Comparison of ENCODE assay signal across 22 cellular contexts in genomic region chr16:10806698-10807097, GRCh38. TPM values are rescaled to one million over a fixed set of nuclear protein-coding genes. Genes with fewer than 3 reads are reported as not detected.
DNase-seq lines count a peak whose midpoint lies in the region; ATAC-seq, FAIRE-seq and TF ChIP-seq lines count a peak whose summit lies in the region.
"Had no signal": no experiment of that assay in that cellular context is flagged by ENCODE, and none has a peak within 500 bp of the region (broad histone marks: within the 10 kb centered on the region; RNA-seq: fewer than 3 reads in every experiment).

No MANE protein-coding gene starts in this region.

- ATAC-seq in GM12878: peak; percentile 37
- peak; percentile 82 for ATAC-seq in stimulated activated memory B cell treated with anti-CD40 and anti-IgM and Interleukin-4, amounts not matched to agents 10 μg/mL and 1 μg/mL and 100 μg/mL, for 72 hours
- ATAC-seq in GM18502 (IDR thresholded peaks at IDR 0.05; ENCODE audit: poor library complexity, unreplicated experiment): no peak
- ATAC-seq: GM23338, T-helper 17 cell had no signal

- no peak for TF ChIP-seq EP300 in GM12878 (IDR thresholded peaks at IDR 0.05; ENCODE audit: borderline replicate concordance in 1 of 2, control insufficient read depth in 1 of 2, low read depth in 2 of 2, low read length in 2 of 2)

- H3K9me3 ChIP-seq in Karpas-422 (ENCODE audit: low read length) (no peaks in the 10 kb centered on the region), GM12878 (replicated peaks; ENCODE audit: control insufficient read depth, insufficient read depth, low read length) (peaks cover 6% of the 10 kb centered on the region)

- H3K27me3 Mint-ChIP-seq in stimulated activated memory B cell treated with anti-CD40 and anti-IgM and Interleukin-4, amounts not matched to agents 10 μg/mL and 1 μg/mL and 100 μg/mL, for 72 hours: no peaks in the 10 kb centered on the region
- peaks cover 25% of the 10 kb centered on the region for H3K27me3 Mint-ChIP-seq in T-helper 2 cell treated with Interferon-gamma antibody and Interleukin-4, amounts not matched to agents 5 μg/mL and 100 μg/mL, for 36 hours (ENCODE audit: low read depth)

- no peaks in the 10 kb centered on the region for H3K36me3 Mint-ChIP-seq in stimulated activated memory B cell treated with anti-CD40 and anti-IgM and Interleukin-4, amounts not matched to agents 10 μg/mL and 1 μg/mL and 100 μg/mL, for 72 hours
- no peaks in the 10 kb centered on the region for H3K36me3 Mint-ChIP-seq in T-helper 2 cell treated with Interferon-gamma antibody and Interleukin-4, amounts not matched to agents 5 μg/mL and 100 μg/mL, for 36 hours (ENCODE audit: low read depth)

- H2AFZ ChIP-seq in Karpas-422 (ENCODE audit: low read length): no peak overlapping the region
- no peak overlapping the region for H2AFZ ChIP-seq in GM12878 (ENCODE audit: control insufficient read depth, low read depth, low read length)
- H2AFZ ChIP-seq: GM23338 had no signal

- no peak for TF ChIP-seq CTCF in GM12878 (IDR thresholded peaks at IDR 0.05 in 2 of 3, conservative IDR thresholded peaks at IDR 0.05 in 1 of 3; ENCODE audit: control insufficient read depth in 2 of 3, extremely low read depth in 1 of 3, insufficient read depth in 1 of 3, low read depth in 3 of 3, low read length in 3 of 3)

- in situ Hi-C loops in GM12878 (cut with MboI): no loop called here

- H3K27ac Mint-ChIP-seq in stimulated activated memory B cell treated with anti-CD40 and anti-IgM and Interleukin-4, amounts not matched to agents 10 μg/mL and 1 μg/mL and 100 μg/mL, for 72 hours: peak overlapping the region; percentile 89
- H3K27ac Mint-ChIP-seq in T-helper 2 cell treated with Interferon-gamma antibody and Interleukin-4, amounts not matched to agents 5 μg/mL and 100 μg/mL, for 36 hours: no peak overlapping the region
- H3K27ac Mint-ChIP-seq: CD8-positive, alpha-beta memory T cell; GM23338; T-helper 17 cell had no signal

- intact Hi-C loops in GM12878 (cut with micrococcal nuclease; ENCODE audit: unreplicated experiment): no loop called here

- TF ChIP-seq RAD21 in GM12878 (IDR thresholded peaks at IDR 0.05; ENCODE audit: insufficient read depth, low read depth, low read length): no peak

- peaks cover 76% of the 10 kb centered on the region for H3K4me1 Mint-ChIP-seq in stimulated activated memory B cell treated with anti-CD40 and anti-IgM and Interleukin-4, amounts not matched to agents 10 μg/mL and 1 μg/mL and 100 μg/mL, for 72 hours
- peaks cover 5% of the 10 kb centered on the region for H3K4me1 Mint-ChIP-seq in T-helper 2 cell treated with Interferon-gamma antibody and Interleukin-4, amounts not matched to agents 5 μg/mL and 100 μg/mL, for 36 hours (ENCODE audit: low read depth)
- H3K4me1 Mint-ChIP-seq: GM23338, T-helper 17 cell had no signal

- peaks cover 23% of the 10 kb centered on the region for H3K4me1 ChIP-seq in Karpas-422 (ENCODE audit: low read length)
- peaks cover 59% of the 10 kb centered on the region for H3K4me1 ChIP-seq in GM12878 (ENCODE audit: control insufficient read depth, insufficient read depth, low read length)

- no peak for FAIRE-seq in GM12878 (lab: Jason Lieb, UNC)
- FAIRE-seq: D721Med, GM18507 had no signal

- H3K79me2 ChIP-seq in Karpas-422 (ENCODE audit: low read length) (no peaks in the 10 kb centered on the region), GM12878 (ENCODE audit: control insufficient read depth, insufficient read depth, low read length) (no peaks in the 10 kb centered on the region)

- DNase-seq in Karpas-422 (no peak), NOMO-1 treated with DMSO at 0.1 percent for 48 hours (lab: John Stamatoyannopoulos, UW; ENCODE audit: unreplicated experiment) (peak; percentile 96), GM12878 (ENCODE audit: low read depth, low spot score) (no peak), NCI-H2196 treated with DMSO at 0.1 percent for 48 hours (lab: John Stamatoyannopoulos, UW; ENCODE audit: unreplicated experiment) (no peak)
- DNase-seq in T-helper 2 cell treated with Interferon-gamma antibody and Interleukin-4, amounts not matched to agents 5 μg/mL and 100 μg/mL, for 36 hours (ENCODE audit: low spot score): no peak
- DNase-seq in activated CD4-positive, CD25-positive, alpha-beta regulatory T cell (lab: John Stamatoyannopoulos, UW): no peak
- DNase-seq: CD8-positive, alpha-beta memory T cell; DMS79 treated with DMSO at 0.1 percent for 48 hours; KBM-7; NCI-H1105 treated with DMSO at 0.1 percent for 48 hours; NCI-H187; NCI-H2171; NCI-H446 treated with DMSO at 0.1 percent for 48 hours; NK-92 treated with Interleukin-12 subunit alpha and Interleukin-12 subunit beta, amount 100 ng/mL, for 24 hours; SHP77 treated with DMSO at 0.1 percent for 48 hours; T-helper 17 cell had no signal

- H4K20me1 ChIP-seq in Karpas-422 (ENCODE audit: insufficient read depth, low read depth, low read length) (no peaks in the 10 kb centered on the region), GM12878 (ENCODE audit: control insufficient read depth, insufficient read depth) (no peaks in the 10 kb centered on the region)

- RAD21 ChIA-PET in GM12878 (lab: Charles Lee; ENCODE audit: unreplicated experiment): interaction anchor here (0.9 to 1.9 kb wide), 11 partner anchors 11 to 112 kb away, joined by 3 to 9 read pairs (median 3); partner anchors contain the start of gene CIITA

- H3K9ac ChIP-seq in Karpas-422 (ENCODE audit: low read length): no peak overlapping the region
- H3K9ac ChIP-seq in GM12878 (ENCODE audit: control insufficient read depth, insufficient read depth, low read length): no peak overlapping the region

- CTCF ChIA-PET in GM12878 (lab: Yijun Ruan, JAX): interaction anchor here (0.6 to 1.9 kb wide), 9 partner anchors 15 to 143 kb away, joined by 3 to 6 read pairs (median 4); partner anchors contain the start of gene CIITA

- H3K4me3 ChIP-seq in Karpas-422 (ENCODE audit: low read length): no peak overlapping the region
- H3K4me3 ChIP-seq in GM12878: no peak overlapping the region
- H3K4me3 ChIP-seq: GM23338 had no signal

- H3K36me3 ChIP-seq in Karpas-422 (ENCODE audit: insufficient read depth, low read length) (no peaks in the 10 kb centered on the region), GM12878 (ENCODE audit: control insufficient read depth in 2 of 2, insufficient read depth in 2 of 2, low read length in 1 of 2) (peaks cover 0 to 2% of the 10 kb centered on the region in 2 experiments; a peak in 1 of 4 replicates)

- POLR2A ChIA-PET in GM12878 (lab: Charles Lee): interaction anchor here (0.7 to 1.6 kb wide), 7 partner anchors 10 to 86 kb away, joined by 3 to 7 read pairs (median 4); no protein-coding TSS in a partner anchor

- no TSS peak for BruUV-seq in GM12878 (replicated peaks; lab: Mats Ljungman, UMichigan)

- SMC1A ChIA-PET in GM12878 (lab: Charles Lee; ENCODE audit: uncharacterized antibody, unreplicated experiment): interaction anchor here (0.7 to 4.8 kb wide), 19 partner anchors 10 to 143 kb away, joined by 3 to 23 read pairs (median 4); partner anchors contain the start of gene CIITA

- WGBS in GM12878 (ENCODE audit: insufficient coverage, insufficient replicate concordance, low lambda C conversion rate, missing lambda C conversion rate): 55% methylated on average over 6 of the region's 6 CpGs

- no peak for TF ChIP-seq POLR2A in GM12878 (IDR thresholded peaks at IDR 0.05; ENCODE audit: low read depth, low read length)

- no peaks in the 10 kb centered on the region for H3K9me3 Mint-ChIP-seq in stimulated activated memory B cell treated with anti-CD40 and anti-IgM and Interleukin-4, amounts not matched to agents 10 μg/mL and 1 μg/mL and 100 μg/mL, for 72 hours
- H3K9me3 Mint-ChIP-seq in T-helper 2 cell treated with Interferon-gamma antibody and Interleukin-4, amounts not matched to agents 5 μg/mL and 100 μg/mL, for 36 hours: no peaks in the 10 kb centered on the region
- H3K9me3 Mint-ChIP-seq: CD8-positive, alpha-beta memory T cell; GM23338 had no signal

- H3K27ac ChIP-seq in Karpas-422 (ENCODE audit: low read length) (no peak overlapping the region), GM12878 (ENCODE audit: control insufficient read depth, insufficient read depth) (0 out of 2 replicates have a peak overlapping the region, but pooled peaks have one; percentile 2)

- peak overlapping the region; percentile 60 for H3K4me3 Mint-ChIP-seq in stimulated activated memory B cell treated with anti-CD40 and anti-IgM and Interleukin-4, amounts not matched to agents 10 μg/mL and 1 μg/mL and 100 μg/mL, for 72 hours
- no peak overlapping the region for H3K4me3 Mint-ChIP-seq in T-helper 2 cell treated with Interferon-gamma antibody and Interleukin-4, amounts not matched to agents 5 μg/mL and 100 μg/mL, for 36 hours
- H3K4me3 Mint-ChIP-seq: CD8-positive, alpha-beta memory T cell; GM23338; T-helper 17 cell had no signal

- no peaks in the 10 kb centered on the region for H3K9me2 ChIP-seq in Karpas-422 (replicated peaks; ENCODE audit: insufficient read depth, low read length)

- peak overlapping the region; percentile 15 for H3K4me2 ChIP-seq in Karpas-422 (ENCODE audit: low read depth, low read length, poor library complexity, severe bottlenecking)
- H3K4me2 ChIP-seq in GM12878 (ENCODE audit: control insufficient read depth, insufficient read depth): no peak overlapping the region
- H3K4me2 ChIP-seq: GM23338 had no signal

- H3K27me3 ChIP-seq in Karpas-422 (ENCODE audit: low read length): no peaks in the 10 kb centered on the region
- H3K27me3 ChIP-seq in GM12878 (replicated peaks in 1 of 2; ENCODE audit: control insufficient read depth in 2 of 2, insufficient read depth in 2 of 2, low read length in 1 of 2): no peaks in the 10 kb centered on the region

TF ChIP-seq in GM12878, 131 proteins besides CTCF, POLR2A, EP300 and RAD21 (continues in another document):
- TF ChIP-seq STAT3 (IDR thresholded peaks at IDR 0.05; ENCODE audit: low read depth, low read length): no peak

RNA-seq across cellular contexts. Expression of gene TVP23A, which starts 11.9 kb away (rescaled TPM):
- total RNA-seq in Karpas-422 (2014; rRNA removed; shearing (Covaris generic); ENCODE audit: low replicate concordance): not detected in 2 replicates
- 10.6 and 11.7 TPM in 2 replicates for total RNA-seq in GM12878 (2013; cell fraction: nucleolus; rRNA removed)
- 1.1 and 1.9 TPM in 2 replicates for total RNA-seq in GM12878 (2014; rRNA removed)
- total RNA-seq in GM12878 (2014; rRNA removed; fragmentation: Illumina TruSeq; extraction: Trizol): 1.5 and 1.7 TPM in 2 replicates
- 1.6 and 1.7 TPM in 2 replicates for total RNA-seq in GM12878 (2021)
- polyA plus RNA-seq in GM12878 (2011; ENCODE audit: low read depth): 3.2 TPM
- polyA plus RNA-seq in GM12878 (2011; rRNA removed): 2.6 and 2.8 TPM in 2 replicates
- 1.2 and 1.6 TPM in 2 replicates for polyA plus RNA-seq in GM12878 (2011; cell fraction: cytosol; rRNA removed)
- polyA plus RNA-seq in GM12878 (2011; cell fraction: nucleus; rRNA removed): 1.2 and 1.8 TPM in 2 replicates
- 6.8 and 7.4 TPM in 2 replicates for polyA plus RNA-seq in GM12878 (2012)
- 1.9 and 2.8 TPM in 2 replicates for polyA plus RNA-seq in GM12878 (2014; fragmentation: Illumina TruSeq; extraction: Trizol)
- polyA plus RNA-seq in GM12878 (2014; fragmentation: Nextera tagmentation; extraction: Ambion mirVana): 1 to 10 TPM; 4.6 to 6.4 TPM
- 1.4 and 1.8 TPM in 2 replicates for polyA plus RNA-seq in GM12878 (2014; rRNA removed)
- 1 to 10 TPM; 3.4 to 3.6 TPM for polyA plus RNA-seq in GM12878 (2016; fragmentation: Nextera tagmentation; extraction: Ambion mirVana)
- 0.88 and 1.5 TPM in 2 replicates for polyA minus RNA-seq in GM12878 (2011; rRNA and poly(A)+ RNA removed)
- 0.94 TPM in 1 of 2 replicates, not detected in the other for polyA minus RNA-seq in GM12878 (2011; cell fraction: cytosol; rRNA and poly(A)+ RNA removed)
- polyA minus RNA-seq in GM12878 (2011; cell fraction: nucleus; rRNA and poly(A)+ RNA removed): 0.57 and 0.60 TPM in 2 replicates
- total RNA-seq: CD8-positive, alpha-beta memory T cell; G401; T-helper 17 cell had no signal
